8 cellular contexts compared by ENCODE assay signal in the genomic region with DNA sequence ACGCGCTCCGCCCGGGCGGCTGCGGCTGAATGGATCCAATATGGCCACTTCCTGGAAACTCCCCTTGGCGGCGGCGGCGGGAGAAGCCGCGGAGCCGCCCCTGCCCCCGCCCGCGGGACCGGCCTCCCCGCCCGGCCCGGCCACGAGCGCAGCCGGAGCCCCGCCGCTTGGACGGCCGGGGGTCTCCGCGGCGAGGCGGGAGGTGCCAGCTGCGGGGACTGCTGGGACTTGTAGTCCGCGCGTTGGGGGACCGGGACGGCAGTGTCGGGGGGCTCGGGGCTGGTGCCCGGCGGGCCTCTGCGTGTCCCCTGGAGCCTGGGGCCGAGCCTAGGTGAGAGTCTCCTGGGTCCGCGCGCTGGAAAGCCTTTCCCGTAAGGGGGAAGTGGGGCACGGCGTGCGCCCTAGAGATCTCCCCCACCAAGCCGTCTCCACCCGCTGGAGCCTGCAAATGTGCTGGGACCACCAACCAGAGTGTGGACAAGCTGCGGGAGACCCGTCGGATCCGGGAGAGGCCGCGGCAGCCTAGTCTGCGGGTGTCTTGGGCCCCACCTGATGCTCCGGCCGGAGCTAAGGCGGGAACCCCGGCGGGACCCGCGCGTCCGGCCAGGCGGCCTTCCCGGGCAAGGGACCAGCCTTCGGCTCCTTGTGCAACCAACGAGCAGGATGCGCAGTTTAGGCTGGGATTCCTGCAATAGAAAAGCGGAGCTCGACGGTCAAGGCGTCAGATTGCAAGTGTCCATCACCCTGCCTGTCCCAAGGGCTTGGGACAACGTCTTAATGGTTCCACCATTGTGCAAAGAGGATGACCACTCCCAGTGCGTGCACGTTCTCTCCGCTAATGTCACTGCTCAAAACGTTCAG. TPM values are rescaled to one million over a fixed set of nuclear protein-coding genes. Genes with fewer than 3 reads are reported as not detected.
A peak's percentile ranks its signal among the peaks of the same experiment; 100 is the strongest.
DNase-seq lines count a peak whose midpoint lies in the region; ATAC-seq, FAIRE-seq and TF ChIP-seq lines count a peak whose summit lies in the region.

A gene with protein sequence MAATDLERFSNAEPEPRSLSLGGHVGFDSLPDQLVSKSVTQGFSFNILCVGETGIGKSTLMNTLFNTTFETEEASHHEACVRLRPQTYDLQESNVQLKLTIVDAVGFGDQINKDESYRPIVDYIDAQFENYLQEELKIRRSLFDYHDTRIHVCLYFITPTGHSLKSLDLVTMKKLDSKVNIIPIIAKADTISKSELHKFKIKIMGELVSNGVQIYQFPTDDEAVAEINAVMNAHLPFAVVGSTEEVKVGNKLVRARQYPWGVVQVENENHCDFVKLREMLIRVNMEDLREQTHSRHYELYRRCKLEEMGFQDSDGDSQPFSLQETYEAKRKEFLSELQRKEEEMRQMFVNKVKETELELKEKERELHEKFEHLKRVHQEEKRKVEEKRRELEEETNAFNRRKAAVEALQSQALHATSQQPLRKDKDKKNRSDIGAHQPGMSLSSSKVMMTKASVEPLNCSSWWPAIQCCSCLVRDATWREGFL (minus strand): TSS at position 31 of the 861 bp plus-strand sequence. CDS start 102 bp downstream, outside the sequence.

- no peak for TF ChIP-seq CTCF in GM12878 (IDR thresholded peaks at IDR 0.05 in 2 of 3, conservative IDR thresholded peaks at IDR 0.05 in 1 of 3; ENCODE audit: control insufficient read depth in 2 of 3, extremely low read depth in 1 of 3, insufficient read depth in 1 of 3, low read depth in 3 of 3, low read length in 3 of 3)
- TF ChIP-seq CTCF in retinal pigment epithelial cell (conservative IDR thresholded peaks at IDR 0.05; ENCODE audit: low read depth, low read length), result no peak

- CTCF ChIA-PET in GM12878 (lab: Yijun Ruan, JAX), result interaction anchor here (0.9 to 1.7 kb wide), 6 partner anchors 22 to 75 kb away, joined by 3 to 7 read pairs (median 3); no protein-coding TSS in a partner anchor

- SMC1A ChIA-PET in GM12878 (lab: Charles Lee; ENCODE audit: uncharacterized antibody, unreplicated experiment), result interaction anchor here (0.9 to 7.5 kb wide), 8 partner anchors 17 to 89 kb away, joined by 3 to 88 read pairs (median 5); a partner anchor contains a TSS

- peaks cover 7% of the 10 kb centered on the region for H3K4me1 ChIP-seq in GM12878 (ENCODE audit: control insufficient read depth, insufficient read depth, low read length)

- peak within 1 kb of the TSS; percentile 83 for H3K4me3 ChIP-seq in GM12878
- H3K4me3 ChIP-seq in retinal pigment epithelial cell (ENCODE audit: low read length), result peak within 1 kb of the TSS; percentile 84

- no peaks in the 10 kb centered on the region for H4K20me1 ChIP-seq in GM12878 (ENCODE audit: control insufficient read depth, insufficient read depth)

- in situ Hi-C loops in ACHN (cut with HindIII; ENCODE audit: low pct_ligation_motif_present, low pct_unique_long_range_greater_than_20kb, low sequenced_read_pairs), result no loop called here
- in situ Hi-C loops in GM12878 (cut with MboI), result no loop called here

- no peaks in the 10 kb centered on the region for H3K27me3 ChIP-seq in GM12878 (replicated peaks in 1 of 2; ENCODE audit: control insufficient read depth in 2 of 2, insufficient read depth in 2 of 2, low read length in 1 of 2)

- H3K4me2 ChIP-seq in GM12878 (ENCODE audit: control insufficient read depth, insufficient read depth), result peak within 1 kb of the TSS; percentile 90

- TF ChIP-seq RAD21 in GM12878 (IDR thresholded peaks at IDR 0.05; ENCODE audit: insufficient read depth, low read depth, low read length), result no peak

- BruUV-seq in GM12878 (replicated peaks; lab: Mats Ljungman, UMichigan), result no TSS peak

- WGBS in GM12878 (ENCODE audit: insufficient coverage, insufficient replicate concordance, low lambda C conversion rate, missing lambda C conversion rate), result 16% methylated on average over 52 of the region's 82 CpGs

- H3K9ac ChIP-seq in GM12878 (ENCODE audit: control insufficient read depth, insufficient read depth, low read length), result peak within 1 kb of the TSS; percentile 81

- H3K27ac ChIP-seq in GM12878 (ENCODE audit: control insufficient read depth, insufficient read depth), result peak within 1 kb of the TSS; percentile 50

- no peak for TF ChIP-seq EP300 in GM12878 (IDR thresholded peaks at IDR 0.05; ENCODE audit: borderline replicate concordance in 1 of 2, control insufficient read depth in 1 of 2, low read depth in 2 of 2, low read length in 2 of 2)

- H3K9me3 ChIP-seq in GM12878 (replicated peaks; ENCODE audit: control insufficient read depth, insufficient read depth, low read length), result no peaks in the 10 kb centered on the region

- peak; percentile 42 for DNase-seq in ACHN
- DNase-seq in T follicular helper cell (ENCODE audit: low read depth), result peak; percentile 5
- no peak for DNase-seq in GM12878 (ENCODE audit: low read depth, low spot score)
- peak in 39 of 51 donors; percentile 36 to 83 (median 62) for DNase-seq in hypothalamus (lab: John Stamatoyannopoulos, UW)
- no peak for DNase-seq in retinal pigment epithelial cell (ENCODE audit: low read depth)
- DNase-seq in NCI-H2171 treated with DMSO at 0.1 percent for 48 hours (lab: John Stamatoyannopoulos, UW), result no peak

- H3K36me3 ChIP-seq in GM12878 (ENCODE audit: control insufficient read depth in 2 of 2, insufficient read depth in 2 of 2, low read length in 1 of 2), result no peaks in the 10 kb centered on the region

- intact Hi-C loops in GM12878 (cut with micrococcal nuclease; ENCODE audit: unreplicated experiment), result no loop called here

- POLR2A ChIA-PET in GM12878 (lab: Charles Lee), result interaction anchor here (0.6 to 7.2 kb wide), 11 partner anchors 12 to 114 kb away, joined by 3 to 56 read pairs (median 5); a partner anchor contains a TSS

- peak; percentile 18 for FAIRE-seq in GM12878 (lab: Jason Lieb, UNC)

- peak within 1 kb of the TSS; percentile 97 for H2AFZ ChIP-seq in GM12878 (ENCODE audit: control insufficient read depth, low read depth, low read length)

- ATAC-seq in GM18517 (IDR thresholded peaks at IDR 0.05; ENCODE audit: unreplicated experiment) (peak; percentile 60), HG03139 (IDR thresholded peaks at IDR 0.05; ENCODE audit: unreplicated experiment) (peak; percentile 44), GM12878 (peak; percentile 74)

- RAD21 ChIA-PET in GM12878 (lab: Charles Lee; ENCODE audit: unreplicated experiment), result interaction anchor here (0.6 to 2.5 kb wide), 9 partner anchors 14 to 275 kb away, joined by 3 to 9 read pairs (median 4); a partner anchor contains a TSS

- H3K79me2 ChIP-seq in GM12878 (ENCODE audit: control insufficient read depth, insufficient read depth, low read length), result peaks cover 9% of the 10 kb centered on the region

- 0 out of 2 replicates have a peak, but pooled peaks have one; percentile 8 for TF ChIP-seq POLR2A in GM12878 (IDR thresholded peaks at IDR 0.05; ENCODE audit: low read depth, low read length)

TF ChIP-seq in GM12878, 131 proteins besides CTCF, POLR2A, EP300 and RAD21 (continues in another document):
- TF ChIP-seq, protein P1, sequence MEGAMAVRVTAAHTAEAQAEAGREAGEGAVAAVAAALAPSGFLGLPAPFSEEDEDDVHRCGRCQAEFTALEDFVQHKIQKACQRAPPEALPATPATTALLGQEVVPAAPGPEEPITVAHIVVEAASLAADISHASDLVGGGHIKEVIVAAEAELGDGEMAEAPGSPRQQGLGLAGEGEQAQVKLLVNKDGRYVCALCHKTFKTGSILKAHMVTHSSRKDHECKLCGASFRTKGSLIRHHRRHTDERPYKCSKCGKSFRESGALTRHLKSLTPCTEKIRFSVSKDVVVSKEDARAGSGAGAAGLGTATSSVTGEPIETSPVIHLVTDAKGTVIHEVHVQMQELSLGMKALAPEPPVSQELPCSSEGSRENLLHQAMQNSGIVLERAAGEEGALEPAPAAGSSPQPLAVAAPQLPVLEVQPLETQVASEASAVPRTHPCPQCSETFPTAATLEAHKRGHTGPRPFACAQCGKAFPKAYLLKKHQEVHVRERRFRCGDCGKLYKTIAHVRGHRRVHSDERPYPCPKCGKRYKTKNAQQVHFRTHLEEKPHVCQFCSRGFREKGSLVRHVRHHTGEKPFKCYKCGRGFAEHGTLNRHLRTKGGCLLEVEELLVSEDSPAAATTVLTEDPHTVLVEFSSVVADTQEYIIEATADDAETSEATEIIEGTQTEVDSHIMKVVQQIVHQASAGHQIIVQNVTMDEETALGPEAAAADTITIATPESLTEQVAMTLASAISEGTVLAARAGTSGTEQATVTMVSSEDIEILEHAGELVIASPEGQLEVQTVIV (IDR thresholded peaks at IDR 0.05; ENCODE audit: borderline replicate concordance, partially characterized antibody), result no peak
- TF ChIP-seq YY1 (IDR thresholded peaks at IDR 0.05; ENCODE audit: low read depth, low read length), result peak; percentile 92
- no peak for TF ChIP-seq WRNIP1 (IDR thresholded peaks at IDR 0.05; ENCODE audit: borderline replicate concordance, low read depth, low read length)
- TF ChIP-seq NR2C1 (IDR thresholded peaks at IDR 0.05), result 0 out of 2 replicates have a peak, but pooled peaks have one; percentile 48
- peak; percentile 47 for TF ChIP-seq RELA (IDR thresholded peaks at IDR 0.05; ENCODE audit: borderline replicate concordance, partially characterized antibody)
- peak; percentile 28 for TF ChIP-seq LARP7 (IDR thresholded peaks at IDR 0.05)
- no peak for TF ChIP-seq PAX5 (IDR thresholded peaks at IDR 0.05; ENCODE audit: borderline replicate concordance, low read depth, low read length)

RNA-seq across cellular contexts. Expression of the gene that starts here (rescaled TPM):
- 67.8 and 78.8 TPM in 2 replicates for total RNA-seq in GM12878 (2013; cell fraction: nucleolus; rRNA removed)
- total RNA-seq in GM12878 (2014; rRNA removed) (31.0 and 35.7 TPM in 2 replicates), GM12878 (2014; rRNA removed; fragmentation: Illumina TruSeq; extraction: Trizol) (26.5 and 27.8 TPM in 2 replicates), GM12878 (2021) (39.0 and 42.0 TPM in 2 replicates)
- polyA plus RNA-seq in GM12878 (2011; ENCODE audit: low read depth), result 15.1 TPM
- polyA plus RNA-seq in GM12878 (2011; rRNA removed) (82.7 and 96.1 TPM in 2 replicates), GM12878 (2014; fragmentation: Illumina TruSeq; extraction: Trizol) (40.2 and 40.7 TPM in 2 replicates), GM12878 (2014; fragmentation: Nextera tagmentation; extraction: Ambion mirVana) (1 to 10 TPM; 6.1 to 7.6 TPM), GM12878 (2014; rRNA removed) (33.2 and 34.7 TPM in 2 replicates), GM12878 (2016; fragmentation: Nextera tagmentation; extraction: Ambion mirVana) (10 to 100 TPM; 21.8 to 21.9 TPM)
- 74.2 and 76.3 TPM in 2 replicates for polyA plus RNA-seq in GM12878 (2011; cell fraction: cytosol; rRNA removed)
- 197 and 245 TPM in 2 replicates for polyA plus RNA-seq in GM12878 (2011; cell fraction: nucleus; rRNA removed)
- polyA plus RNA-seq in GM12878 (2012), result 21.8 and 26.7 TPM in 2 replicates
- polyA minus RNA-seq in GM12878 (2011; rRNA and poly(A)+ RNA removed), result 59.2 and 75.0 TPM in 2 replicates
- polyA minus RNA-seq in GM12878 (2011; cell fraction: cytosol; rRNA and poly(A)+ RNA removed), result 23.0 and 24.1 TPM in 2 replicates
- polyA minus RNA-seq in GM12878 (2011; cell fraction: nucleus; rRNA and poly(A)+ RNA removed), result 45.3 and 49.8 TPM in 2 replicates

Comparison
In these comparisons a context has a peak if more than half of its experiments do, and no peak if none do; other contexts are left out.
1. DNase-seq: peak in ACHN (single experiment), T follicular helper cell (single experiment) and hypothalamus (39 of 51); none in GM12878 (single experiment), retinal pigment epithelial cell (single experiment) and NCI-H2171 treated with DMSO at 0.1 percent for 48 hours (single experiment).
2. Peak in every context shown above with its lines, with median percentiles within 50 percentile points of each other: ATAC-seq.